In genomic region chr9:130512199-130512598, GRCh38 we compare ENCODE assay signal across 6 cellular contexts.
"Had no signal": no experiment of that assay in that cellular context is flagged by ENCODE, and none has a peak within 500 bp of the region (broad histone marks: within the 10 kb centered on the region; RNA-seq: fewer than 3 reads in every experiment).

No MANE protein-coding gene starts in this region.

- H3K4me3 ChIP-seq: GM23338, HAP-1 had no signal

- FAIRE-seq: HepG2, HTR-8/SVneo had no signal

- H3K9me3 ChIP-seq: HAP-1 had no signal

- H2AFZ ChIP-seq: GM23338 had no signal

- H3K4me1 ChIP-seq: HAP-1 had no signal

- H3K36me3 ChIP-seq: HAP-1 had no signal

- DNase-seq: H7, KG1 had no signal

- H3K4me2 ChIP-seq: GM23338 had no signal
